ENCODE assay signal across 7 cellular contexts in genomic region chr6:108682383-108683119, GRCh38.
DNase-seq lines count a peak whose midpoint lies in the region; ATAC-seq and TF ChIP-seq lines count a peak whose summit lies in the region.
"Not testable (repeated sequence)": the region's sequence is repeated elsewhere in the genome, so short reads cannot be mapped to it uniquely, and the experiment has no call there.

No MANE protein-coding gene starts in this region.

- not testable (repeated sequence) for H3K4me2 ChIP-seq in fibroblast of lung (ENCODE audit: extremely low read depth, insufficient read depth, low read length)

- not testable (repeated sequence) for H3K27me3 ChIP-seq in Caco-2 (replicated peaks; ENCODE audit: control insufficient read depth, insufficient read depth, low read length); fibroblast of lung (ENCODE audit: control insufficient read depth, insufficient read depth, low read length); psoas muscle (ENCODE audit: insufficient read depth in 3 of 3, low read length in 2 of 3)

- not testable (repeated sequence) for H3K9me3 Mint-ChIP-seq in Caco-2 (ENCODE audit: unreplicated experiment); HFFc6; MCF 10A (ENCODE audit: unreplicated experiment)

- H3K9ac ChIP-seq in fibroblast of lung (ENCODE audit: insufficient read depth, low read length): not testable (repeated sequence)

- H2AFZ ChIP-seq in fibroblast of lung (ENCODE audit: low read length): not testable (repeated sequence)

- H3K36me3 ChIP-seq in Caco-2 (ENCODE audit: control insufficient read depth, insufficient read depth, low read length); fibroblast of lung (ENCODE audit: control insufficient read depth, insufficient read depth, low read length): not testable (repeated sequence)
- peaks cover 0 to 15% of the 10 kb centered on the region in 2 donors for H3K36me3 ChIP-seq in psoas muscle (ENCODE audit: insufficient read depth in 1 of 2, low read depth in 1 of 2)

- intact Hi-C loops in Caco-2 (cut with micrococcal nuclease; ENCODE audit: unreplicated experiment); MCF 10A (cut with micrococcal nuclease); psoas muscle (cut with DNase I): not testable (repeated sequence)

- H3K9me3 ChIP-seq in Caco-2; fibroblast of lung (ENCODE audit: control insufficient read depth, insufficient read depth, low read depth, low read length); psoas muscle: not testable (repeated sequence)

- H3K27ac Mint-ChIP-seq in Caco-2 (ENCODE audit: unreplicated experiment): not testable (repeated sequence)
- H3K27ac Mint-ChIP-seq in HFFc6 (peak overlapping the region; percentile 25), MCF 10A (ENCODE audit: low read depth, unreplicated experiment) (peak overlapping the region; percentile 49)

- H3K4me1 Mint-ChIP-seq in Caco-2 (ENCODE audit: low read depth, unreplicated experiment) (peaks cover 13% of the 10 kb centered on the region), HFFc6 (ENCODE audit: low read depth) (peaks cover 68% of the 10 kb centered on the region), MCF 10A (ENCODE audit: insufficient read depth, unreplicated experiment) (peaks cover 36% of the 10 kb centered on the region)

- BruUV-seq in Caco-2 (replicated peaks; lab: Mats Ljungman, UMichigan) (TSS peak; percentile 14), MCF 10A (replicated peaks; lab: Mats Ljungman, UMichigan) (TSS peak; percentile 5)

- whole genome bisulfite sequencing in psoas muscle, 3 donors: 54 to 60% (median 59%) methylated on average over 7 of the region's 7 CpGs

- ATAC-seq in psoas muscle: peak; percentile 63 to 71 (median 65)

- not testable (repeated sequence) for H3K27me3 Mint-ChIP-seq in Caco-2 (ENCODE audit: insufficient read depth, unreplicated experiment); HFFc6 (ENCODE audit: insufficient read depth); MCF 10A (ENCODE audit: insufficient read depth, unreplicated experiment)

- H3K27ac ChIP-seq in fibroblast of lung (ENCODE audit: insufficient read depth, low read length): peak overlapping the region; percentile 27
- H3K27ac ChIP-seq in psoas muscle: peak overlapping the region; percentile 85

- H3K4me3 Mint-ChIP-seq in Caco-2 (ENCODE audit: unreplicated experiment); HFFc6; MCF 10A (ENCODE audit: unreplicated experiment): not testable (repeated sequence)

- CTCF ChIA-PET in Caco-2 (lab: Charles Lee); MCF 10A (lab: Yijun Ruan, JAX): not testable (repeated sequence)

- H4K20me1 ChIP-seq in fibroblast of lung (ENCODE audit: control insufficient read depth, extremely low read depth, insufficient read depth, low read length): not testable (repeated sequence)

- H3K36me3 Mint-ChIP-seq in Caco-2 (ENCODE audit: insufficient read depth, unreplicated experiment): peaks cover 39% of the 10 kb centered on the region
- peaks cover 32% of the 10 kb centered on the region for H3K36me3 Mint-ChIP-seq in HFFc6 (ENCODE audit: low read depth)
- H3K36me3 Mint-ChIP-seq in MCF 10A (ENCODE audit: insufficient read depth, unreplicated experiment): peaks cover 94% of the 10 kb centered on the region

- peaks cover 11% of the 10 kb centered on the region for H3K4me1 ChIP-seq in Caco-2
- peaks cover 13% of the 10 kb centered on the region for H3K4me1 ChIP-seq in fibroblast of lung (ENCODE audit: control insufficient read depth, extremely low read depth, insufficient read depth, low read length)
- peaks cover 55% of the 10 kb centered on the region for H3K4me1 ChIP-seq in psoas muscle

- not testable (repeated sequence) for H3K4me3 ChIP-seq in Caco-2 (ENCODE audit: low read depth, low read length); fibroblast of lung (replicated peaks in 1 of 4; ENCODE audit: control extremely low read depth in 1 of 4, insufficient read depth in 1 of 4, low read depth in 3 of 4, low read length in 4 of 4); psoas muscle

- TF ChIP-seq CTCF in Caco-2 (IDR thresholded peaks at IDR 0.05; ENCODE audit: insufficient read depth in 1 of 2, low read depth in 1 of 2, low read length in 1 of 2, severe bottlenecking in 1 of 2, unreplicated experiment in 1 of 2); HFFc6 (IDR thresholded peaks at IDR 0.05); MCF 10A (IDR thresholded peaks at IDR 0.05; ENCODE audit: unreplicated experiment); fibroblast of lung (conservative IDR thresholded peaks at IDR 0.05 in 1 of 2, IDR thresholded peaks at IDR 0.05 in 1 of 2; ENCODE audit: low read depth in 1 of 2, low read length in 2 of 2); psoas muscle (IDR thresholded peaks at IDR 0.05): not testable (repeated sequence)

- peaks cover 23% of the 10 kb centered on the region for H3K79me2 ChIP-seq in fibroblast of lung (ENCODE audit: control insufficient read depth, insufficient read depth, low read length)

- POLR2A ChIA-PET in Caco-2 (lab: Charles Lee); MCF 10A (lab: Yijun Ruan, JAX): not testable (repeated sequence)

- not testable (repeated sequence) for DNase-seq in Caco-2; HFFc6; MCF 10A (ENCODE audit: unreplicated experiment); fibroblast of lung (ENCODE audit: low read depth in 2 of 2); psoas muscle
- DNase-seq in SK-N-DZ (ENCODE audit: low spot score) (peak; percentile 63), islet precursor cell (peak; percentile 11)
